ENCODE assay signal across 8 cellular contexts in the genomic region with DNA sequence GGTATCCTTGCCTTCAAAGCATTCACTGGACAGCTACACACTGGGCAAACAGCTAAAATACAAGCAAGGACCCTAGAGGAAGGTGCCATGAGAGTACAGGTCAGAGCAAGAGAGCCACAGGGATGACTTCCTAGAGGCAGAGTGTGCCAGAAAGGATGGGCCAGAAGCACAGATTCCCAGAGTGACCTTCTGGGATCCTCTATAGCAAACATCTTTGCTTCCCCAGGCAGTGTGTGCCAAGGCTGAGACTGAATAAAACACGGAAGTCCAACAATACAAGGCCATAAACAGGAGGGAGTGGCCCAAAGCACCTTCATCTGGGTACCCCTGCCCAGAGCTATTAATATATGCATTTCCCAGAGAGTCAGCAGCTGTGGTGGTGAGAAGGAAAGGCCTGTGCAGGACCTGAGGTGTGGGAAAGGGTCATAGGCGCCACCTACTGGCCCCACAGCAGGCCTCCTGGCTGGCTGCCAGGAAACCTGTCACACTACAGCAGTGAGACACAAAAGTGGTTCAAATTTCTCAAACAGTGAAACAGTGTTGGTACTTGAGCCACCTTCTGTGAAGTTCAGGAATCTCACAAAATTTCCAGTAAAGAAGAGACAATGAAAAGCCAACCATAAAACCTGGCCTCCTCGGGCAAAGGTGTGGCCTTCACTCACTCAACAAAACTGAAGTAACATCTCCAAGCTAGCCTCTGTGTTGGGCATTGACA. TPM values are rescaled to one million over a fixed set of nuclear protein-coding genes. Genes with fewer than 3 reads are reported as not detected.
DNase-seq lines count a peak whose midpoint lies in the region; ATAC-seq, FAIRE-seq and TF ChIP-seq lines count a peak whose summit lies in the region.

No MANE protein-coding gene starts in this region.

- CTCF ChIA-PET in endothelial cell of umbilical vein (lab: Charles Lee): interaction anchor here (0.7 to 3.4 kb wide), 21 partner anchors 8 to 270 kb away, joined by 3 to 39 read pairs (median 4); a partner anchor contains a TSS

- no peaks in the 10 kb centered on the region for H3K9me1 ChIP-seq in endothelial cell of umbilical vein (replicated peaks; ENCODE audit: control insufficient read depth, extremely low read depth, insufficient read depth, low read length)

- peaks cover 5% of the 10 kb centered on the region for H3K79me2 ChIP-seq in endothelial cell of umbilical vein (ENCODE audit: control insufficient read depth, insufficient read depth, low read length)

- H3K36me3 ChIP-seq in NT2/D1 (ENCODE audit: insufficient read depth, insufficient read length, low read length) (peaks cover under 1% of the 10 kb centered on the region), endothelial cell of umbilical vein (ENCODE audit: control insufficient read depth in 2 of 2, extremely low read depth in 1 of 2, insufficient read depth in 2 of 2, low read length in 2 of 2) (no peaks in the 10 kb centered on the region)

- H3K9me3 ChIP-seq in NT2/D1 (ENCODE audit: insufficient read depth, low read length) (no peaks in the 10 kb centered on the region), endothelial cell of umbilical vein (replicated peaks; ENCODE audit: control insufficient read depth, insufficient read depth, low read length) (no peaks in the 10 kb centered on the region)

- H3K4me3 ChIP-seq in NT2/D1 (ENCODE audit: insufficient read length, low read depth): no peak overlapping the region
- no peak overlapping the region for H3K4me3 ChIP-seq in endothelial cell of umbilical vein (replicated peaks in 1 of 3; ENCODE audit: insufficient read depth in 1 of 3, low read depth in 1 of 3, low read length in 3 of 3)

- no peak overlapping the region for H3K27ac ChIP-seq in endothelial cell of umbilical vein (ENCODE audit: insufficient read depth, low read depth, low read length)

- intact Hi-C loops in endothelial cell of umbilical vein (cut with micrococcal nuclease): loop anchor here (1.0 to 10.0 kb wide), 5 partner anchors 124 to 437 kb away; no protein-coding TSS in a partner anchor

- dilution Hi-C loops in endothelial cell of umbilical vein (cut with MboI; ENCODE audit: extremely low pct_ligation_motif_present, low sequenced_read_pairs): no loop called here

- H3K9ac ChIP-seq in NT2/D1 (ENCODE audit: insufficient read length, low read depth) (peak overlapping the region; percentile 2), endothelial cell of umbilical vein (replicated peaks; ENCODE audit: extremely low read depth, insufficient read depth, low read length) (no peak overlapping the region)

- BruUV-seq in endothelial cell of umbilical vein (replicated peaks; lab: Mats Ljungman, UMichigan): no TSS peak

- no peaks in the 10 kb centered on the region for H4K20me1 ChIP-seq in endothelial cell of umbilical vein (replicated peaks; ENCODE audit: control insufficient read depth, extremely low read depth, insufficient read depth, low read length)

- H2AFZ ChIP-seq in endothelial cell of umbilical vein (ENCODE audit: low read depth, low read length): no peak overlapping the region

- TF ChIP-seq CTCF in endothelial cell of umbilical vein (IDR thresholded peaks at IDR 0.05; ENCODE audit: extremely low read depth in 1 of 2, insufficient read depth in 1 of 2, low read depth in 1 of 2, low read length in 2 of 2): peak; percentile 90 to 92

- H3K4me1 ChIP-seq in NT2/D1 (ENCODE audit: insufficient read depth, insufficient read length) (peaks cover 8% of the 10 kb centered on the region), endothelial cell of umbilical vein (ENCODE audit: control insufficient read depth, extremely low read depth, insufficient read depth, low read length) (no peaks in the 10 kb centered on the region)

- FAIRE-seq in endothelial cell of umbilical vein (lab: Jason Lieb, UNC): peak; percentile 85

- H3K27me3 ChIP-seq in NT2/D1 (ENCODE audit: insufficient read depth, insufficient read length) (no peaks in the 10 kb centered on the region), endothelial cell of umbilical vein (ENCODE audit: control insufficient read depth in 2 of 2, insufficient read depth in 2 of 2, low read length in 2 of 2) (no peaks in the 10 kb centered on the region)

- POLR2A ChIA-PET in endothelial cell of umbilical vein (lab: Charles Lee): interaction anchor here (0.6 kb wide), 1 partner anchor 627 kb away, joined by 4 read pairs; no protein-coding TSS in a partner anchor

- no peak overlapping the region for H3K4me2 ChIP-seq in endothelial cell of umbilical vein (ENCODE audit: insufficient read depth, low read length)

- ATAC-seq in HG03460 (IDR thresholded peaks at IDR 0.05; ENCODE audit: unreplicated experiment): no peak

- TF ChIP-seq POLR2A in endothelial cell of umbilical vein (IDR thresholded peaks at IDR 0.05; ENCODE audit: low read depth, low read length): no peak

- DNase-seq in EL (peak; percentile 76), HuH-7.5 (ENCODE audit: low spot score) (peak; percentile 68), NT2/D1 (ENCODE audit: low read depth, low spot score) (peak; percentile 69), endothelial cell of umbilical vein (ENCODE audit: low read depth, low spot score) (peak; percentile 81), mucosa of gallbladder (ENCODE audit: low spot score) (peak; percentile 88)
- DNase-seq in activated CD8-positive, alpha-beta memory T cell treated with anti-CD3 and anti-CD28 coated beads, Interleukin-2, amount 50 U/mL, for 1 hour (ENCODE audit: extremely low read depth): peak; percentile 21
- peak; percentile 48 to 53 for DNase-seq in stimulated activated CD8-positive, alpha-beta memory T cell treated with anti-CD3 and anti-CD28 coated beads, Interleukin-7, amount 100 ng/mL, for 1 hour (ENCODE audit: low read depth in 2 of 2)

TF ChIP-seq in endothelial cell of umbilical vein, 7 proteins besides CTCF, POLR2A, EP300 and RAD21:
- no peak for TF ChIP-seq EZH2 (IDR thresholded peaks at IDR 0.05; ENCODE audit: borderline replicate concordance, low read depth, low read length, severe bottlenecking)
- peak; percentile 43 for TF ChIP-seq POLR2AphosphoS5 (IDR thresholded peaks at IDR 0.05; ENCODE audit: insufficient read depth, low read depth, low read length)

RNA-seq across cellular contexts. Expression of a gene that starts 20.3 kb away (rescaled TPM):
- 31.5 and 32.6 TPM in 2 replicates for total RNA-seq in endothelial cell of umbilical vein
- 18.1 and 18.6 TPM in 2 replicates for polyA plus RNA-seq in endothelial cell of umbilical vein
- polyA plus RNA-seq in endothelial cell of umbilical vein (2011; cell fraction: cytosol; rRNA removed): 19.3 and 24.7 TPM in 2 replicates
- 29.4 and 31.7 TPM in 2 replicates for polyA plus RNA-seq in endothelial cell of umbilical vein (2011; cell fraction: nucleus; rRNA removed)
- 29.2 and 34.3 TPM in 2 replicates for polyA plus RNA-seq in endothelial cell of umbilical vein (2012)
- polyA minus RNA-seq in endothelial cell of umbilical vein: 63.1 and 73.4 TPM in 2 replicates
- polyA minus RNA-seq in endothelial cell of umbilical vein (2011; cell fraction: cytosol; rRNA and poly(A)+ RNA removed): 56.2 TPM
- 24.1 and 39.1 TPM in 2 replicates for polyA minus RNA-seq in endothelial cell of umbilical vein (2011; cell fraction: nucleus; rRNA and poly(A)+ RNA removed)
- total RNA-seq in mucosa of gallbladder: 21.6 TPM

Comparison
In these comparisons a context has a peak if more than half of its experiments do, and no peak if none do; other contexts are left out.
1. DNase-seq: peak in every context shown above with its lines; median percentile 88 in mucosa of gallbladder; 81 in endothelial cell of umbilical vein; 76 in EL; 69 in NT2/D1; 68 in HuH-7.5; 50 in stimulated activated CD8-positive, alpha-beta memory T cell treated with anti-CD3 and anti-CD28 coated beads, Interleukin-7, amount 100 ng/mL, for 1 hour; 21 in activated CD8-positive, alpha-beta memory T cell treated with anti-CD3 and anti-CD28 coated beads, Interleukin-2, amount 50 U/mL, for 1 hour.